In the genomic region with DNA sequence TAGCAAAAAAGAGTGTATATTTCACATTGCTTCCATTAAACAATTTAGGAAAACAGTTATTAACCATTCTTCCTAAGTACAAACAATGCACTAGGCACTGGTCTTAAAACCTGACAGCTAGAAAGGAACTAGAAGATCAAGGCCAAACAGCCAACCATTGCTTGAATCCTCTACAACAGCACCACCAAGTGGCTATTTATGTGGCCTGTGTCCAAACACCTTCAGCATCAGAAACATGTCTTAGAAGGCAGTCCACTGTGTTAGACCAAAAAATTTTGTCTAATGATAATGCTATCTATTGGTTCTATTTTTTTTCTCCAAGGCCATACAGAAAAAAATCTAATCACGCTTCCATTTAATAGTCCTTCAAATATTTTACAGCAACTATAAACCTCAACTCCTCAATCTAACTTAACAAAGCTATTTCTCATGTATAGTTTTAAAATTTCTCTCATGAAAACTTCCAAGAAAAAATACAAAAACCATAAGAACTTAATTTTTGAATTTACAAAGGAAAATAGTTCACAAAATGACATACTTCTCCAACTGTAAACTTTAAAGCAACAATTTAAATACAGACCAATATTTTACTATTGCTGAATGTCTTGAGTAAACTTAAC, we compare ENCODE assay signal across 1 cellular context.
TF ChIP-seq lines count a peak whose summit lies in the region.

No MANE protein-coding gene starts in this region.

TF ChIP-seq in IMR-90, 13 proteins besides CTCF, POLR2A, EP300 and RAD21:
- TF ChIP-seq, protein P1, sequence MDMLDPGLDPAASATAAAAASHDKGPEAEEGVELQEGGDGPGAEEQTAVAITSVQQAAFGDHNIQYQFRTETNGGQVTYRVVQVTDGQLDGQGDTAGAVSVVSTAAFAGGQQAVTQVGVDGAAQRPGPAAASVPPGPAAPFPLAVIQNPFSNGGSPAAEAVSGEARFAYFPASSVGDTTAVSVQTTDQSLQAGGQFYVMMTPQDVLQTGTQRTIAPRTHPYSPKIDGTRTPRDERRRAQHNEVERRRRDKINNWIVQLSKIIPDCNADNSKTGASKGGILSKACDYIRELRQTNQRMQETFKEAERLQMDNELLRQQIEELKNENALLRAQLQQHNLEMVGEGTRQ (IDR thresholded peaks at IDR 0.05; ENCODE audit: low read depth, low read length): no peak
- TF ChIP-seq NFE2L2 (IDR thresholded peaks at IDR 0.05; ENCODE audit: low read depth, low read length): no peak
- TF ChIP-seq, protein P2, sequence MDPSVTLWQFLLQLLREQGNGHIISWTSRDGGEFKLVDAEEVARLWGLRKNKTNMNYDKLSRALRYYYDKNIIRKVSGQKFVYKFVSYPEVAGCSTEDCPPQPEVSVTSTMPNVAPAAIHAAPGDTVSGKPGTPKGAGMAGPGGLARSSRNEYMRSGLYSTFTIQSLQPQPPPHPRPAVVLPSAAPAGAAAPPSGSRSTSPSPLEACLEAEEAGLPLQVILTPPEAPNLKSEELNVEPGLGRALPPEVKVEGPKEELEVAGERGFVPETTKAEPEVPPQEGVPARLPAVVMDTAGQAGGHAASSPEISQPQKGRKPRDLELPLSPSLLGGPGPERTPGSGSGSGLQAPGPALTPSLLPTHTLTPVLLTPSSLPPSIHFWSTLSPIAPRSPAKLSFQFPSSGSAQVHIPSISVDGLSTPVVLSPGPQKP (IDR thresholded peaks at IDR 0.05; ENCODE audit: borderline replicate concordance, low read depth, low read length): no peak
- no peak for TF ChIP-seq MAZ (IDR thresholded peaks at IDR 0.05; ENCODE audit: borderline replicate concordance, low read depth, low read length)
- TF ChIP-seq RCOR1 (IDR thresholded peaks at IDR 0.05; ENCODE audit: insufficient replicate concordance, low read length): no peak
- no peak for TF ChIP-seq RFX5 (IDR thresholded peaks at IDR 0.05; ENCODE audit: low read depth, low read length)
- TF ChIP-seq CEBPB (IDR thresholded peaks at IDR 0.05; ENCODE audit: low read depth, low read length): no peak
- no peak for TF ChIP-seq CHD1 (IDR thresholded peaks at IDR 0.05; ENCODE audit: low read depth, low read length)
- no peak for TF ChIP-seq MAFK (IDR thresholded peaks at IDR 0.05; ENCODE audit: low read depth, low read length)
- TF ChIP-seq FOS (IDR thresholded peaks at IDR 0.05; ENCODE audit: low read depth, low read length): no peak
TF ChIP-seq in IMR-90: peak in this region for 0.
